21 cellular contexts compared by ENCODE assay signal in the genomic region with DNA sequence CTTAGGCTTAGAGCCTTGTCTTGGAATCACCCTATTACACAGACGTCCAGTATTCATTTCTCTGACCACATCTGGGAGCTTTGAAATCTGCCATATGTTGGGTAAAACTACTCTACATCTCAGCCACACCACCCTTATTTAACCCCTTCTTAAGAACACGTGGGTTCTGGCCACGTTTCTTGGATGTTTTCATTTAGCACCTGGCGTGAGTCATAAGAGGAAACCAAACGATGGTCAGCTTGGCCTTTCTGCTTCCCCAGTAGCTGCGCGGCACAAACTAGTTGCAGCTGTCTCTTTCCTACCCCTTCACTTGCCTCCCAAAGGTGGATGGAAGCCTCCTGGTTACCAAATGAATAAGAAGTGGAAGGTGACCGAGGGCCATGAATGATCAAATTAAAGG.
DNase-seq lines count a peak whose midpoint lies in the region; ATAC-seq and TF ChIP-seq lines count a peak whose summit lies in the region.
"Had no signal": no experiment of that assay in that cellular context is flagged by ENCODE, and none has a peak within 500 bp of the region (broad histone marks: within the 10 kb centered on the region; RNA-seq: fewer than 3 reads in every experiment).

No MANE protein-coding gene starts in this region.

- 91 to 96% methylated on average over 4 to 8 of the region's 8 CpGs for WGBS in endodermal cell (ENCODE audit: insufficient coverage in 1 of 2, insufficient read length in 1 of 2), 2 experiments

- H3K27me3 ChIP-seq in endodermal cell (ENCODE audit: control insufficient read depth, insufficient read depth, low read length, poor library complexity, severe bottlenecking): no peaks in the 10 kb centered on the region
- H3K27me3 ChIP-seq: gastroesophageal sphincter, uterus had no signal

- no peak for TF ChIP-seq CTCF in endodermal cell (conservative IDR thresholded peaks at IDR 0.05)

- intact Hi-C loops in posterior cingulate gyrus (cut with DNase I): no loop called here

- H3K27me3 Mint-ChIP-seq in endodermal cell (ENCODE audit: insufficient read depth): peaks cover 1% of the 10 kb centered on the region

- H3K4me1 Mint-ChIP-seq in endodermal cell: peaks cover 27% of the 10 kb centered on the region
- H3K4me1 Mint-ChIP-seq: naive thymus-derived CD8-positive, alpha-beta T cell had no signal

- ATAC-seq in GM18511 (IDR thresholded peaks at IDR 0.05; ENCODE audit: unreplicated experiment): peak; percentile 41
- ATAC-seq in GM21515 (IDR thresholded peaks at IDR 0.05; ENCODE audit: unreplicated experiment): peak; percentile 40
- peak; percentile 39 for ATAC-seq in HG03108 (IDR thresholded peaks at IDR 0.05; ENCODE audit: unreplicated experiment)
- ATAC-seq in GM18502 (IDR thresholded peaks at IDR 0.05; ENCODE audit: poor library complexity, unreplicated experiment): no peak
- ATAC-seq in GM18519 (IDR thresholded peaks at IDR 0.05; ENCODE audit: low FRiP score, unreplicated experiment): no peak
- ATAC-seq: activated CD4-positive, CD25-positive, alpha-beta regulatory T cell treated with anti-CD3 and anti-CD28 coated beads, Interleukin-2, amount 50 U/mL, for 24 hours; gastroesophageal sphincter; K562; naive thymus-derived CD8-positive, alpha-beta T cell; stimulated activated naive CD8-positive, alpha-beta T cell treated with anti-CD3 and anti-CD28 coated beads, Interleukin-15, Interleukin-2, amounts not matched to agents 100 U/mL and 50 U/mL, for 24 hours had no signal

- no peaks in the 10 kb centered on the region for H3K36me3 ChIP-seq in endodermal cell (ENCODE audit: control insufficient read depth, insufficient read depth, low read length)
- H3K36me3 ChIP-seq: gastroesophageal sphincter, uterus had no signal

- no peak overlapping the region for H3K27ac Mint-ChIP-seq in endodermal cell

- H3K4me3 ChIP-seq in endodermal cell (ENCODE audit: low read length): no peak overlapping the region
- H3K4me3 ChIP-seq: gastroesophageal sphincter, K562, lung, uterus had no signal

- H3K4me3 Mint-ChIP-seq in endodermal cell: no peak overlapping the region
- H3K4me3 Mint-ChIP-seq: naive thymus-derived CD8-positive, alpha-beta T cell had no signal

- H3K9me3 Mint-ChIP-seq in endodermal cell: no peaks in the 10 kb centered on the region
- H3K9me3 Mint-ChIP-seq: naive thymus-derived CD8-positive, alpha-beta T cell had no signal

- H3K4me1 ChIP-seq in endodermal cell (ENCODE audit: control insufficient read depth, insufficient read depth, low read length): peaks cover 12% of the 10 kb centered on the region
- H3K4me1 ChIP-seq: gastroesophageal sphincter, uterus had no signal

- H3K36me3 Mint-ChIP-seq in endodermal cell (ENCODE audit: low read depth): no peaks in the 10 kb centered on the region
- H3K36me3 Mint-ChIP-seq: naive thymus-derived CD8-positive, alpha-beta T cell had no signal

- peak; percentile 38 for DNase-seq in endodermal cell
- DNase-seq in NCI-H2227 treated with DMSO at 0.1 percent for 48 hours (lab: John Stamatoyannopoulos, UW): no peak
- no peak for DNase-seq in posterior cingulate gyrus
- DNase-seq: activated naive CD4-positive, alpha-beta T cell; Caco-2; GDM1; naive thymus-derived CD8-positive, alpha-beta T cell; NCI-H1105; NCI-H2171; SIG-M5; stimulated activated naive CD8-positive, alpha-beta T cell treated with anti-CD3 and anti-CD28 coated beads, Interleukin-15, Interleukin-2, amounts not matched to agents 100 U/mL and 50 U/mL, for 24 hours; uterus had no signal

- no peak overlapping the region for H3K9ac ChIP-seq in endodermal cell (ENCODE audit: extremely low read depth, low read length, poor library complexity, severe bottlenecking)

- H3K9me3 ChIP-seq in endodermal cell (ENCODE audit: control insufficient read depth, low read length): no peaks in the 10 kb centered on the region
- H3K9me3 ChIP-seq: Caco-2, gastroesophageal sphincter, uterus had no signal

- H3K27ac ChIP-seq in endodermal cell (ENCODE audit: low read depth, low read length): no peak overlapping the region
- H3K27ac ChIP-seq: gastroesophageal sphincter, uterus had no signal

Comparison
In these comparisons a context has a peak if more than half of its experiments do, and no peak if none do; other contexts are left out.
1. ATAC-seq: peak in GM18511 (single experiment), GM21515 (single experiment) and HG03108 (single experiment); none in GM18502 (single experiment) and GM18519 (single experiment).